ENCODE assay signal across 1 cellular context in genomic region chr4:128284317-128284716, GRCh38.
TF ChIP-seq lines count a peak whose summit lies in the region.

No MANE protein-coding gene starts in this region.

TF ChIP-seq in IMR-90, 13 proteins besides CTCF, POLR2A, EP300 and RAD21:
- TF ChIP-seq CHD1 (IDR thresholded peaks at IDR 0.05; ENCODE audit: low read depth, low read length) (no peak), FOS (IDR thresholded peaks at IDR 0.05; ENCODE audit: low read depth, low read length) (no peak), MAZ (IDR thresholded peaks at IDR 0.05; ENCODE audit: borderline replicate concordance, low read depth, low read length) (no peak), MXI1 (IDR thresholded peaks at IDR 0.05; ENCODE audit: borderline replicate concordance, low read depth, low read length) (no peak), ELK1 (IDR thresholded peaks at IDR 0.05; ENCODE audit: borderline replicate concordance, low read depth, low read length) (no peak), SMC3 (IDR thresholded peaks at IDR 0.05; ENCODE audit: low read depth, low read length) (no peak), NFE2L2 (IDR thresholded peaks at IDR 0.05; ENCODE audit: low read depth, low read length) (no peak), CEBPB (IDR thresholded peaks at IDR 0.05; ENCODE audit: low read depth, low read length) (no peak), USF2 (IDR thresholded peaks at IDR 0.05; ENCODE audit: low read depth, low read length) (no peak), BHLHE40 (IDR thresholded peaks at IDR 0.05; ENCODE audit: low read depth, low read length) (no peak), MAFK (IDR thresholded peaks at IDR 0.05; ENCODE audit: low read depth, low read length) (no peak), RCOR1 (IDR thresholded peaks at IDR 0.05; ENCODE audit: insufficient replicate concordance, low read length) (no peak), RFX5 (IDR thresholded peaks at IDR 0.05; ENCODE audit: low read depth, low read length) (no peak)
